ENCODE assay signal across 23 cellular contexts in genomic region chr17:62573480-62574117, GRCh38. TPM values are rescaled to one million over a fixed set of nuclear protein-coding genes. Genes with fewer than 3 reads are reported as not detected.
DNase-seq lines count a peak whose midpoint lies in the region; ATAC-seq, FAIRE-seq and TF ChIP-seq lines count a peak whose summit lies in the region.
"Had no signal": no experiment of that assay in that cellular context is flagged by ENCODE, and none has a peak within 500 bp of the region (broad histone marks: within the 10 kb centered on the region; RNA-seq: fewer than 3 reads in every experiment).

No MANE protein-coding gene starts in this region.

- no peak for TF ChIP-seq POLR2A in GM12892 (IDR thresholded peaks at IDR 0.05; ENCODE audit: low read depth, low read length)

- TF ChIP-seq CTCF in RWPE2 (IDR thresholded peaks at IDR 0.05; ENCODE audit: poor library complexity, severe bottlenecking) (no peak), osteocyte (IDR thresholded peaks at IDR 0.05) (no peak), hepatocyte (IDR thresholded peaks at IDR 0.05; ENCODE audit: poor library complexity) (no peak)

- H4K20me1 ChIP-seq in hepatocyte (ENCODE audit: insufficient read depth, poor library complexity, severe bottlenecking) = no peaks in the 10 kb centered on the region

- H3K4me1 Mint-ChIP-seq in CD4-positive, alpha-beta memory T cell = peaks cover 0 to 11% (median 5%) of the 10 kb centered on the region in 4 donors
- H3K4me1 Mint-ChIP-seq in osteocyte (ENCODE audit: unreplicated experiment) = peaks cover 41% of the 10 kb centered on the region
- H3K4me1 Mint-ChIP-seq: activated naive CD8-positive, alpha-beta T cell treated with anti-CD3 and anti-CD28 coated beads, Interleukin-2, amount 10 ng/mL, durations not matched to agents 7 days and 5 days; central memory CD8-positive, alpha-beta T cell had no signal

- H3K9me3 Mint-ChIP-seq in CD4-positive, alpha-beta memory T cell = no peaks in the 10 kb centered on the region
- H3K9me3 Mint-ChIP-seq in osteocyte (ENCODE audit: unreplicated experiment) = no peaks in the 10 kb centered on the region
- H3K9me3 Mint-ChIP-seq: activated naive CD8-positive, alpha-beta T cell treated with anti-CD3 and anti-CD28 coated beads, Interleukin-2, amount 10 ng/mL, durations not matched to agents 7 days and 5 days; central memory CD8-positive, alpha-beta T cell had no signal

- no peak overlapping the region for H3K27ac ChIP-seq in CD4-positive, alpha-beta memory T cell (ENCODE audit: low read depth, low read length)
- peak overlapping the region; percentile 51 for H3K27ac ChIP-seq in RWPE2 (ENCODE audit: poor library complexity, severe bottlenecking)
- no peak overlapping the region for H3K27ac ChIP-seq in hepatocyte
- H3K27ac ChIP-seq: neutrophil had no signal

- POLR2A ChIA-PET in CD4-positive, alpha-beta memory T cell (lab: Charles Lee; ENCODE audit: partially characterized antibody) = no interaction called here

- peaks cover 42 to 68% of the 10 kb centered on the region in 2 donors for H3K36me3 Mint-ChIP-seq in CD4-positive, alpha-beta memory T cell
- peaks cover 37% of the 10 kb centered on the region for H3K36me3 Mint-ChIP-seq in osteocyte (ENCODE audit: unreplicated experiment)

- H3K9me2 ChIP-seq in hepatocyte (replicated peaks; ENCODE audit: insufficient read depth) = no peaks in the 10 kb centered on the region

- H3K4me1 ChIP-seq in CD4-positive, alpha-beta memory T cell (ENCODE audit: insufficient read depth, low read length) = no peaks in the 10 kb centered on the region
- H3K4me1 ChIP-seq in RWPE2 (ENCODE audit: insufficient read depth, poor library complexity, severe bottlenecking) (peaks cover 10% of the 10 kb centered on the region), hepatocyte (ENCODE audit: insufficient read depth) (no peaks in the 10 kb centered on the region)

- no peak overlapping the region for H2AFZ ChIP-seq in hepatocyte

- no peak for FAIRE-seq in GM12892 (lab: Jason Lieb, UNC)
- FAIRE-seq: endometrium, GM12891, H1 had no signal

- no peak overlapping the region for H3K4me3 ChIP-seq in CD4-positive, alpha-beta memory T cell (ENCODE audit: low read length in 2 of 2)
- H3K4me3 ChIP-seq in RWPE2 (ENCODE audit: severe bottlenecking) (no peak overlapping the region), hepatocyte (no peak overlapping the region)

- CTCF ChIA-PET in CD4-positive, alpha-beta memory T cell (lab: Charles Lee; ENCODE audit: partially characterized antibody) = no interaction called here

- no peak for DNase-seq in CD4-positive, alpha-beta memory T cell
- no peak for DNase-seq in RWPE2 (ENCODE audit: low spot score)
- peak; percentile 50 for DNase-seq in dermis blood vessel endothelial cell
- no peak for DNase-seq in osteocyte (ENCODE audit: extremely low spot score, unreplicated experiment)
- no peak for DNase-seq in GM12892 (ENCODE audit: insufficient read length)
- no peak for DNase-seq in C1 segment of cervical spinal cord (lab: John Stamatoyannopoulos, UW)
- DNase-seq in hepatocyte (ENCODE audit: low spot score) = no peak
- DNase-seq: activated naive CD8-positive, alpha-beta T cell treated with anti-CD3 and anti-CD28 coated beads, Interleukin-2, amount 10 ng/mL, durations not matched to agents 7 days and 5 days; Calu3; foreskin melanocyte; mammary epithelial cell; NCI-H146; NCI-H345; SHP77; stimulated activated CD4-positive, alpha-beta T cell treated with anti-CD3 and anti-CD28 coated beads, Interleukin-4, amount 100 ng/mL, for 24 hours; stimulated activated CD8-positive, alpha-beta memory T cell treated with anti-CD3 and anti-CD28 coated beads, Interleukin-4, amount 100 ng/mL, for 48 hours; trophoblast cell had no signal

- H3K36me3 ChIP-seq in CD4-positive, alpha-beta memory T cell (ENCODE audit: insufficient read depth, low read length) = peaks cover 16% of the 10 kb centered on the region
- H3K36me3 ChIP-seq in RWPE2 (ENCODE audit: low read depth) (peaks cover 68% of the 10 kb centered on the region), hepatocyte (replicated peaks; ENCODE audit: insufficient read depth, low read depth) (no peaks in the 10 kb centered on the region)

- no peaks in the 10 kb centered on the region for H3K27me3 Mint-ChIP-seq in CD4-positive, alpha-beta memory T cell
- H3K27me3 Mint-ChIP-seq in osteocyte (ENCODE audit: unreplicated experiment) = no peaks in the 10 kb centered on the region
- H3K27me3 Mint-ChIP-seq: activated naive CD8-positive, alpha-beta T cell treated with anti-CD3 and anti-CD28 coated beads, Interleukin-2, amount 10 ng/mL, durations not matched to agents 7 days and 5 days; central memory CD8-positive, alpha-beta T cell had no signal

- H3K4me2 ChIP-seq in hepatocyte = no peak overlapping the region

- ATAC-seq in RWPE2 (ENCODE audit: low read depth) (no peak), HG02970 (IDR thresholded peaks at IDR 0.05; ENCODE audit: low FRiP score, unreplicated experiment) (no peak)

- peaks cover 10% of the 10 kb centered on the region for H3K79me2 ChIP-seq in hepatocyte

- H3K27me3 ChIP-seq in CD4-positive, alpha-beta memory T cell (ENCODE audit: insufficient read depth, low read length) = no peaks in the 10 kb centered on the region
- no peaks in the 10 kb centered on the region for H3K27me3 ChIP-seq in RWPE2 (ENCODE audit: insufficient read depth, poor library complexity, severe bottlenecking)
- no peaks in the 10 kb centered on the region for H3K27me3 ChIP-seq in hepatocyte
- H3K27me3 ChIP-seq: neutrophil had no signal

- H3K4me3 Mint-ChIP-seq in CD4-positive, alpha-beta memory T cell = peak overlapping the region in 1 of 8 donors; percentile 37
- peak overlapping the region; percentile 60 for H3K4me3 Mint-ChIP-seq in osteocyte (ENCODE audit: unreplicated experiment)
- H3K4me3 Mint-ChIP-seq: activated naive CD8-positive, alpha-beta T cell treated with anti-CD3 and anti-CD28 coated beads, Interleukin-2, amount 10 ng/mL, durations not matched to agents 7 days and 5 days; central memory CD8-positive, alpha-beta T cell had no signal

- H3K9me3 ChIP-seq in CD4-positive, alpha-beta memory T cell (ENCODE audit: control insufficient read depth in 1 of 2, low read length in 2 of 2) = no peaks in the 10 kb centered on the region
- H3K9me3 ChIP-seq in RWPE2 (ENCODE audit: severe bottlenecking) (no peaks in the 10 kb centered on the region), hepatocyte (ENCODE audit: low read depth) (no peaks in the 10 kb centered on the region)
- H3K9me3 ChIP-seq: neutrophil had no signal

- H3K27ac Mint-ChIP-seq in CD4-positive, alpha-beta memory T cell = peak overlapping the region in 5 of 7 donors; percentile 3 to 83 (median 79)
- peak overlapping the region; percentile 99 for H3K27ac Mint-ChIP-seq in osteocyte (ENCODE audit: unreplicated experiment)
- H3K27ac Mint-ChIP-seq: activated naive CD8-positive, alpha-beta T cell treated with anti-CD3 and anti-CD28 coated beads, Interleukin-2, amount 10 ng/mL, durations not matched to agents 7 days and 5 days had no signal

- intact Hi-C loops in CD4-positive, alpha-beta memory T cell (cut with micrococcal nuclease) = no loop called here

RNA-seq across cellular contexts. Expression of gene MRC2, which starts 53.9 kb away (rescaled TPM):
- total RNA-seq in CD4-positive, alpha-beta memory T cell = 1 to 10 TPM; 6.7 to 8.7 TPM
- polyA plus RNA-seq in CD4-positive, alpha-beta memory T cell = under 1 TPM in 1 of 2 donors, not detected in 1; 0.71 TPM
- total RNA-seq in dermis blood vessel endothelial cell = 10.8 and 10.9 TPM in 2 replicates
- total RNA-seq in osteocyte = 418 and 419 TPM in 2 replicates
- polyA plus RNA-seq in GM12892 (2012; ENCODE audit: missing spikeins) = 1.3 TPM
- total RNA-seq in hepatocyte = 58.4 and 104 TPM in 2 replicates
- 121 and 123 TPM in 2 replicates for polyA plus RNA-seq in hepatocyte
